25 cellular contexts compared by ENCODE assay signal in genomic region chr11:126915430-126915829, GRCh38.
"Had no signal": no experiment of that assay in that cellular context is flagged by ENCODE, and none has a peak within 500 bp of the region (broad histone marks: within the 10 kb centered on the region; RNA-seq: fewer than 3 reads in every experiment).

No MANE protein-coding gene starts in this region.

- H3K27me3 ChIP-seq: adrenal gland, body of pancreas, MG63, Peyer's patch, SJCRH30 had no signal

- H3K27ac ChIP-seq: adrenal gland, body of pancreas, Peyer's patch, RWPE1, SJCRH30, VCaP had no signal

- DNase-seq: activated CD4-positive, alpha-beta T cell treated with anti-CD3 and anti-CD28 coated beads for 4 hours; activated CD8-positive, alpha-beta memory T cell treated with anti-CD3 and anti-CD28 coated beads, Interleukin-2, amount 50 U/mL, for 4 hours; activated CD8-positive, alpha-beta T cell treated with anti-CD3 and anti-CD28 coated beads for 36 hours; activated gamma-delta T cell treated with Interleukin-2 at 50 U/mL for 16 hours; activated naive CD4-positive, alpha-beta T cell treated with anti-CD3 and anti-CD28 coated beads, Interleukin-2, amount 10 ng/mL, durations not matched to agents 7 days and 5 days; activated naive CD8-positive, alpha-beta T cell treated with anti-CD3 and anti-CD28 coated beads for 36 hours; activated T-cell treated with anti-CD3 and anti-CD28 coated beads, Interleukin-2, amount 50 U/mL, for 72 hours; adrenal gland; aorta; body of pancreas; MG63; MV-4-11; NCI-H1092 treated with DMSO at 0.1 percent for 48 hours; NCI-H1417 treated with DMSO at 0.1 percent for 48 hours; NCI-H1694; NCI-H2029; NCI-H2107; NCI-H510A treated with DMSO at 0.1 percent for 48 hours; Peyer's patch; Right ventricle myocardium superior; SJCRH30; SK-N-SH; T-helper 1 cell had no signal

- H3K4me1 ChIP-seq: adrenal gland, body of pancreas, Peyer's patch, SJCRH30 had no signal

- H3K36me3 ChIP-seq: adrenal gland, Peyer's patch, SJCRH30 had no signal

- H3K4me3 ChIP-seq: adrenal gland, body of pancreas, MG63, Peyer's patch, SJCRH30 had no signal

- H3K9me3 ChIP-seq: adrenal gland, body of pancreas, MG63, Peyer's patch, SJCRH30, SK-N-SH had no signal

- H3K9ac ChIP-seq: SK-N-SH had no signal

- H3K4me2 ChIP-seq: SK-N-SH had no signal
